Comparison of ENCODE assay signal across 1 cellular context in the genomic region with DNA sequence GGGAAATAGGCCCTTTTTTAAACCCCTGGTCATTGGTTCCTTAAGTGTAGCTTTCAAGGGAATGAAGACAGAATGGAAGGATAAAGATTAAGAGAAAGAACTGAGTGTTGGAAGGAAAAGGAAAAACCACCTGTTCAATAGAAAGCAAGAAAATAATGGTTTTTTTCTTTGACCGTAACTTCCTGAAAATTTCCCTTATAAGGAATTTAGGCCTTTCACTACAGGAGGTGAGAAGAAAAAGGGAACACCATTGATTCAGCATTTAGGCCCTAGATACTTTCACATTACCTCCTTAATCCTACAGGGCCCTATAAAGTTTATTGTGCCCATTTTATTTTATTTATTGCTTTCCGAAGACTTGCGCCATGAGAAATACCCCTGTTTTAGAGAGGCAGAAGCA.
TF ChIP-seq lines count a peak whose summit lies in the region.

No MANE protein-coding gene starts in this region.

TF ChIP-seq in H1, 55 proteins besides CTCF, POLR2A, EP300 and RAD21:
- peak; percentile 65; the same call in 1 of the 2 replicates for TF ChIP-seq SRF (IDR thresholded peaks at IDR 0.05; ENCODE audit: low read depth, low read length)
- TF ChIP-seq TBP (IDR thresholded peaks at IDR 0.05; ENCODE audit: low read depth, low read length), result no peak
